Comparison of ENCODE assay signal across 9 cellular contexts in genomic region chr6:73180718-73181619, GRCh38. TPM values are rescaled to one million over a fixed set of nuclear protein-coding genes. Genes with fewer than 3 reads are reported as not detected.
DNase-seq lines count a peak whose midpoint lies in the region; ATAC-seq and TF ChIP-seq lines count a peak whose summit lies in the region.
"Had no signal": no experiment of that assay in that cellular context is flagged by ENCODE, and none has a peak within 500 bp of the region (broad histone marks: within the 10 kb centered on the region; RNA-seq: fewer than 3 reads in every experiment).

No MANE protein-coding gene starts in this region.

- H3K27me3 ChIP-seq in lung (ENCODE audit: control insufficient read depth, insufficient read depth) (no peaks in the 10 kb centered on the region), upper lobe of left lung (no peaks in the 10 kb centered on the region)

- peak overlapping the region; percentile 9 for H3K4me3 ChIP-seq in GM12865 (ENCODE audit: low read depth, low read length)
- H3K4me3 ChIP-seq in HFF-Myc (replicated peaks; ENCODE audit: low read depth, low read length) = no peak overlapping the region
- H3K4me3 ChIP-seq in coronary artery = peak overlapping the region; percentile 59
- no peak overlapping the region for H3K4me3 ChIP-seq in lung
- peak overlapping the region in 2 of 4 donors; percentile 31 to 34 for H3K4me3 ChIP-seq in upper lobe of left lung

- ATAC-seq in lung (ENCODE audit: insufficient read depth, low FRiP score) (peak; percentile 91), upper lobe of left lung (ENCODE audit: low FRiP score in 2 of 2) (peak; percentile 76 to 89)

- DNase-seq in AG08396 (ENCODE audit: low spot score) (peak; percentile 62), GM12865 (ENCODE audit: low read depth) (peak; percentile 81), HFF-Myc (ENCODE audit: extremely low read depth, low read depth) (peak; percentile 66), LoVo (ENCODE audit: low spot score) (peak; percentile 62), RPMI7951 (ENCODE audit: low read depth) (peak; percentile 53), coronary artery (ENCODE audit: low spot score) (no peak), lung (ENCODE audit: low spot score) (no peak), upper lobe of left lung (no peak)

- H3K36me3 ChIP-seq in lung (ENCODE audit: control insufficient read depth in 2 of 2, insufficient read depth in 2 of 2, low read length in 2 of 2) = no peaks in the 10 kb centered on the region
- no peaks in the 10 kb centered on the region for H3K36me3 ChIP-seq in upper lobe of left lung

- no peak for TF ChIP-seq POLR2A in upper lobe of left lung (IDR thresholded peaks at IDR 0.05)

- TF ChIP-seq CTCF in GM12865 (IDR thresholded peaks at IDR 0.05; ENCODE audit: insufficient read depth, low read depth, low read length, missing control alignments) (peak; percentile 86), HFF-Myc (IDR thresholded peaks at IDR 0.05; ENCODE audit: low read depth, low read length, missing control alignments) (peak; percentile 77), coronary artery (IDR thresholded peaks at IDR 0.05) (peak; percentile 65), lung (IDR thresholded peaks at IDR 0.05; ENCODE audit: control extremely low read depth, extremely low read depth) (peak; percentile 38), upper lobe of left lung (IDR thresholded peaks at IDR 0.05) (peak; percentile 63 to 83 (median 74))

- no peaks in the 10 kb centered on the region for H3K4me1 ChIP-seq in lung (ENCODE audit: control insufficient read depth in 2 of 2, insufficient read depth in 2 of 2, low read length in 2 of 2)
- peaks cover 0 to 6% (median 2%) of the 10 kb centered on the region in 4 donors for H3K4me1 ChIP-seq in upper lobe of left lung

- peaks cover 0 to 2% of the 10 kb centered on the region in 2 donors for H3K9me3 ChIP-seq in lung (ENCODE audit: control insufficient read depth in 2 of 2, insufficient read depth in 1 of 2, low read length in 1 of 2)
- H3K9me3 ChIP-seq in upper lobe of left lung = no peaks in the 10 kb centered on the region

- no peak for TF ChIP-seq EP300 in upper lobe of left lung (IDR thresholded peaks at IDR 0.05)

- H3K27ac ChIP-seq in coronary artery = no peak overlapping the region
- H3K27ac ChIP-seq in lung (ENCODE audit: low read depth in 1 of 2, low read length in 1 of 2) = no peak overlapping the region
- H3K27ac ChIP-seq in upper lobe of left lung = no peak overlapping the region

- WGBS in lung, 2 donors = 23 to 34% methylated on average over 7 of the region's 7 CpGs
- WGBS in upper lobe of left lung, 2 donors = 24 to 28% methylated on average over 7 of the region's 7 CpGs

RNA-seq across cellular contexts. Expression of gene KHDC1L, which starts 44.3 kb away (rescaled TPM):
- total RNA-seq in RPMI7951 (2014; rRNA removed; shearing (Covaris generic)) = 0.29 TPM in 1 of 2 replicates, not detected in the other
- not detected for total RNA-seq in lung
- polyA plus RNA-seq in lung = under 1 TPM in 1 of 2 donors, not detected in 1; 0.31 TPM
- total RNA-seq in upper lobe of left lung = not detected
- total RNA-seq: T-helper 1 cell treated with Interleukin-12 subunit alpha and Interleukin-12 subunit beta and Interleukin-4 antibody, amounts not matched to agents 30 ng/mL and 1 ng/mL, for 36 hours had no signal

Comparison
In these comparisons a context has a peak if more than half of its experiments do, and no peak if none do; other contexts are left out.
1. DNase-seq: peak in AG08396 (single experiment), GM12865 (single experiment), HFF-Myc (single experiment), LoVo (single experiment) and RPMI7951 (single experiment); none in coronary artery (single experiment), lung (single experiment) and upper lobe of left lung (0 of 2).
2. H3K4me3 ChIP-seq: peak in GM12865 (single experiment) and coronary artery (single experiment); none in HFF-Myc (single experiment) and lung (single experiment).
3. Peak in every context shown above with its lines, with median percentiles within 50 percentile points of each other: CTCF ChIP-seq.